3 cellular contexts compared by ENCODE assay signal in genomic region chr2:31896293-31896692, GRCh38.
TF ChIP-seq lines count a peak whose summit lies in the region.

No MANE protein-coding gene starts in this region.

TF ChIP-seq in HepG2, 621 proteins besides CTCF, POLR2A, EP300 and RAD21 (continues in another document):
- TF ChIP-seq MAFK (conservative IDR thresholded peaks at IDR 0.05 in 1 of 2, IDR thresholded peaks at IDR 0.05 in 1 of 2; ENCODE audit: low read length in 2 of 2) (0 out of 4 replicates have a peak, but pooled peaks have one; percentile 6 to 10), KMT2B (CRISPR knock-in tag; IDR thresholded peaks at IDR 0.05) (no peak), ZNF570 (CRISPR knock-in tag; IDR thresholded peaks at IDR 0.05; ENCODE audit: borderline replicate concordance) (no peak), SOX5 (CRISPR knock-in tag; IDR thresholded peaks at IDR 0.05; ENCODE audit: borderline replicate concordance) (no peak), ZNF354B (CRISPR knock-in tag; IDR thresholded peaks at IDR 0.05) (no peak), PAWR (CRISPR knock-in tag; IDR thresholded peaks at IDR 0.05; ENCODE audit: borderline replicate concordance) (no peak), MXD3 (CRISPR knock-in tag; IDR thresholded peaks at IDR 0.05) (no peak)

TF ChIP-seq in GM12878, 131 proteins besides CTCF, POLR2A, EP300 and RAD21:
- TF ChIP-seq ZBTB40 (IDR thresholded peaks at IDR 0.05; ENCODE audit: borderline replicate concordance) (peak; percentile 58), BRCA1 (IDR thresholded peaks at IDR 0.05; ENCODE audit: low read depth, low read length) (no peak)

TF ChIP-seq in K562, 482 proteins besides CTCF, POLR2A, EP300 and RAD21:
- TF ChIP-seq ZBTB40 (IDR thresholded peaks at IDR 0.05), result peak; percentile 88
- peak; percentile 55; the same call in 1 of the 2 replicates for TF ChIP-seq ZBTB40 (CRISPR knock-in tag; IDR thresholded peaks at IDR 0.05)
- no peak for TF ChIP-seq BRCA1 (IDR thresholded peaks at IDR 0.05)
- no peak for TF ChIP-seq BRCA1 (CRISPR knock-in tag; IDR thresholded peaks at IDR 0.05)
- TF ChIP-seq SIX5 (IDR thresholded peaks at IDR 0.05; ENCODE audit: borderline replicate concordance in 1 of 2, insufficient read depth in 1 of 2, low read depth in 1 of 2, low read length in 2 of 2), result no peak
- no peak for TF ChIP-seq MNT (conservative IDR thresholded peaks at IDR 0.05)
- TF ChIP-seq ZNF57 (CRISPR knock-in tag; IDR thresholded peaks at IDR 0.05), result no peak
- TF ChIP-seq NR3C1 (CRISPR knock-in tag; IDR thresholded peaks at IDR 0.05), result no peak
- no peak for TF ChIP-seq ZNF512 (tag; IDR thresholded peaks at IDR 0.05)
- no peak for TF ChIP-seq CLOCK (CRISPR knock-in tag; IDR thresholded peaks at IDR 0.05; ENCODE audit: borderline replicate concordance)
- no peak for TF ChIP-seq ZNF212 (CRISPR knock-in tag; IDR thresholded peaks at IDR 0.05)
- TF ChIP-seq ATF4 (CRISPR knock-in tag; IDR thresholded peaks at IDR 0.05), result no peak
- TF ChIP-seq GATAD2A (IDR thresholded peaks at IDR 0.05), result no peak
- 0 out of 2 replicates have a peak, but pooled peaks have one; percentile 17 for TF ChIP-seq ZNF316 (IDR thresholded peaks at IDR 0.05)
